9 cellular contexts compared by ENCODE assay signal in the genomic region with DNA sequence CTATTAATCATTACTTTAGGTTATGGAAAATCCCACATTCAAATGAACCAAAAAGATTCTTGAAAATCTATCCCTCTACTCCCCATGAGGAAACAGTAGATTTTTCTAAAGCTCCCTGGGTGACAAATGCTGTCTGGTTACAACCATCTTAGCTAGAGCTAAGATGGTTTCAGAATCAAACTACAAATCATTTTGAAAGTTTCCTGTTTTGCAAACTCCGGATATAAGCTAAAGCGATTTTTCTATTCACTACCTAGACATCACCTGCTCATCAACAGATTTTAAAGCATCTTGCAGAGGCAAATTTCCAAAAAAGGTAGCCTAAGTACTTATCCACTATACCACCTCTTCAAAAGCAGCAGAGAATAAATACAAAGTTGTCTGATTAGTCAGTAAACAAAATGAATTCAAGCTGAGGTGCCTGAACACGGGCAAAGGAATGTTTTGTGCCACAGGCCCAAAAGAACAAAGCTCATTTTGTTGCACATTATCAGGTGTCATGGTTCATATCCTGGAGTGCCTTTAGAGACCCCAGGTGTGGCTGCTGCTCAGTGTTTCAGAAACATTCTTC.
A peak's percentile ranks its signal among the peaks of the same experiment; 100 is the strongest.
DNase-seq lines count a peak whose midpoint lies in the region; ATAC-seq and TF ChIP-seq lines count a peak whose summit lies in the region.
"Had no signal": no experiment of that assay in that cellular context is flagged by ENCODE, and none has a peak within 500 bp of the region (broad histone marks: within the 10 kb centered on the region; RNA-seq: fewer than 3 reads in every experiment).

No MANE protein-coding gene starts in this region.

- no peak overlapping the region for H2AFZ ChIP-seq in osteoblast (ENCODE audit: low read length)

- intact Hi-C loops in naive thymus-derived CD4-positive, alpha-beta T cell (cut with micrococcal nuclease) = loop anchor here (1.0 to 10.0 kb wide), 8 partner anchors 8 to 1481 kb away; a partner anchor contains a TSS

- H3K27me3 ChIP-seq in naive thymus-derived CD4-positive, alpha-beta T cell (ENCODE audit: control insufficient read depth in 2 of 2, insufficient read depth in 2 of 2, low read length in 2 of 2) = no peaks in the 10 kb centered on the region
- no peaks in the 10 kb centered on the region for H3K27me3 ChIP-seq in osteoblast (ENCODE audit: insufficient read depth, low read length)

- H3K27ac ChIP-seq in naive thymus-derived CD4-positive, alpha-beta T cell (ENCODE audit: low read depth, low read length) = peak overlapping the region; percentile 70
- H3K27ac ChIP-seq in osteoblast (ENCODE audit: low read depth, low read length) = no peak overlapping the region

- H3K36me3 Mint-ChIP-seq in naive thymus-derived CD4-positive, alpha-beta T cell = peaks cover 0 to 60% (median 11%) of the 10 kb centered on the region in 5 donors
- no peaks in the 10 kb centered on the region for H3K36me3 Mint-ChIP-seq in endothelial cell (ENCODE audit: low read depth, unreplicated experiment)

- H3K79me2 ChIP-seq in osteoblast (ENCODE audit: insufficient read depth, low read length) = no peaks in the 10 kb centered on the region

- peak overlapping the region; percentile 46 to 84 (median 70) for H3K4me3 Mint-ChIP-seq in naive thymus-derived CD4-positive, alpha-beta T cell
- no peak overlapping the region for H3K4me3 Mint-ChIP-seq in endothelial cell (ENCODE audit: unreplicated experiment)
- H3K4me3 Mint-ChIP-seq: H9 had no signal

- peak overlapping the region in 8 of 9 donors; percentile 91 to 99 (median 94) for H3K27ac Mint-ChIP-seq in naive thymus-derived CD4-positive, alpha-beta T cell
- H3K27ac Mint-ChIP-seq in endothelial cell (ENCODE audit: unreplicated experiment) = no peak overlapping the region

- H3K4me3 ChIP-seq in naive thymus-derived CD4-positive, alpha-beta T cell (ENCODE audit: low read length) = no peak overlapping the region
- no peak overlapping the region for H3K4me3 ChIP-seq in osteoblast (ENCODE audit: insufficient read depth, low read length)

- peaks cover 0 to 11% (median 3%) of the 10 kb centered on the region in 11 donors for H3K9me3 Mint-ChIP-seq in naive thymus-derived CD4-positive, alpha-beta T cell
- no peaks in the 10 kb centered on the region for H3K9me3 Mint-ChIP-seq in endothelial cell (ENCODE audit: unreplicated experiment)
- H3K9me3 Mint-ChIP-seq: H9 had no signal

- peaks cover 61 to 98% (median 94%) of the 10 kb centered on the region in 7 donors for H3K4me1 Mint-ChIP-seq in naive thymus-derived CD4-positive, alpha-beta T cell
- H3K4me1 Mint-ChIP-seq in endothelial cell (ENCODE audit: unreplicated experiment) = peaks cover 4% of the 10 kb centered on the region

- H3K27me3 Mint-ChIP-seq in naive thymus-derived CD4-positive, alpha-beta T cell = no peaks in the 10 kb centered on the region
- peaks cover 5% of the 10 kb centered on the region for H3K27me3 Mint-ChIP-seq in endothelial cell (ENCODE audit: unreplicated experiment)

- H4K20me1 ChIP-seq in osteoblast (ENCODE audit: insufficient read depth, low read length) = no peaks in the 10 kb centered on the region

- H3K36me3 ChIP-seq in naive thymus-derived CD4-positive, alpha-beta T cell (ENCODE audit: control insufficient read depth in 2 of 3, insufficient read depth in 3 of 3, low read length in 3 of 3) = no peaks in the 10 kb centered on the region
- no peaks in the 10 kb centered on the region for H3K36me3 ChIP-seq in osteoblast (ENCODE audit: insufficient read depth, low read length)

- H3K4me2 ChIP-seq in osteoblast (ENCODE audit: insufficient read depth, low read length) = no peak overlapping the region

- no peaks in the 10 kb centered on the region for H3K9me3 ChIP-seq in naive thymus-derived CD4-positive, alpha-beta T cell (ENCODE audit: control insufficient read depth in 2 of 3, low read length in 3 of 3)
- no peaks in the 10 kb centered on the region for H3K9me3 ChIP-seq in osteoblast (ENCODE audit: low read depth, low read length)

- CTCF ChIA-PET in naive thymus-derived CD4-positive, alpha-beta T cell (lab: Charles Lee) = interaction anchor here (0.6 to 2.7 kb wide), 9 partner anchors 9 to 222 kb away, joined by 3 to 8 read pairs (median 3); no protein-coding TSS in a partner anchor

- peak in 7 of 9 donors; percentile 22 to 64 (median 58) for DNase-seq in naive thymus-derived CD4-positive, alpha-beta T cell
- DNase-seq in endothelial cell (ENCODE audit: low spot score) (no peak), osteoblast (ENCODE audit: insufficient read length, low spot score, missing footprints) (no peak), NCI-H2171 (lab: John Stamatoyannopoulos, UW) (no peak)
- DNase-seq: H9; stimulated activated CD4-positive, alpha-beta T cell treated with anti-CD3 and anti-CD28 coated beads, Interleukin-2, amount 100 ng/mL, for 24 hours had no signal

- H3K4me1 ChIP-seq in naive thymus-derived CD4-positive, alpha-beta T cell (ENCODE audit: control insufficient read depth in 2 of 2, insufficient read depth in 2 of 2, low read length in 2 of 2) = peaks cover 48 to 64% of the 10 kb centered on the region in 2 donors
- peaks cover 15% of the 10 kb centered on the region for H3K4me1 ChIP-seq in osteoblast (ENCODE audit: insufficient read depth, low read length)

- ATAC-seq in GM18870 (IDR thresholded peaks at IDR 0.05; ENCODE audit: unreplicated experiment) (peak; percentile 63), GM21717 (IDR thresholded peaks at IDR 0.05; ENCODE audit: unreplicated experiment) (peak; percentile 59), HG03571 (IDR thresholded peaks at IDR 0.05; ENCODE audit: unreplicated experiment) (peak; percentile 66)
- ATAC-seq in naive thymus-derived CD4-positive, alpha-beta T cell = peak; percentile 77

- no peak for TF ChIP-seq CTCF in endothelial cell (IDR thresholded peaks at IDR 0.05; ENCODE audit: unreplicated experiment)
- TF ChIP-seq CTCF in osteoblast (IDR thresholded peaks at IDR 0.05; ENCODE audit: extremely low read depth, low read depth, low read length) = no peak

- POLR2A ChIA-PET in naive thymus-derived CD4-positive, alpha-beta T cell (lab: Charles Lee) = interaction anchor here (0.6 to 8.4 kb wide), 7 partner anchors 10 to 900 kb away, joined by 3 to 99 read pairs (median 5); a partner anchor contains a TSS

Comparison
In these comparisons a context has a peak if more than half of its experiments do, and no peak if none do; other contexts are left out.
1. DNase-seq: peak in naive thymus-derived CD4-positive, alpha-beta T cell (7 of 9); none in endothelial cell (single experiment), osteoblast (single experiment) and NCI-H2171 (single experiment).
2. Peak in every context shown above with its lines, with median percentiles within 50 percentile points of each other: ATAC-seq.